ENCODE assay signal across 29 cellular contexts in the genomic region with DNA sequence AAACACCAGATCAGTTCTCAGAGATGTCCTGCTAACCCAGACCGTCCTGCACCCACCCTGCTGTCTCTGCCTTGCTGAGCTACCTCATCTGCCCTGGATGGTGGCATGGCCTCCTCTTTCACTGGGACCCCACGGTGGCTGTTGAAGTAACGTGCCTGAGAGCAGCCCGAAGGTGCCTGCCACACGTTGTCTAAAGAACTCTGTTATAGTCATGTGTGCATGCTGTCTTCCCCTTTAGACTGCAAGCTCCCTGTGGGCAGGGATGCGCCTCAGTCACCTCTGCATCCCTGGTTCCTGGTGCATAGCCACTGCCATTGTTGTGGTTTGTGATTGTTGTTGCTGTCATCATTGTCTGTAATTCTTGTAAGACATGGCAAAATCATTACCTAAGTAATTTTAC.
"Had no signal": no experiment of that assay in that cellular context is flagged by ENCODE, and none has a peak within 500 bp of the region (broad histone marks: within the 10 kb centered on the region; RNA-seq: fewer than 3 reads in every experiment).

No MANE protein-coding gene starts in this region.

- FAIRE-seq: colon, endothelial cell of umbilical vein, pancreas had no signal

- H3K4me1 ChIP-seq: esophagus muscularis mucosa, foreskin keratinocyte, gastroesophageal sphincter, lower lobe of right lung, stomach, vagina had no signal

- DNase-seq: dorsolateral prefrontal cortex; effector CD8-positive, alpha-beta T cell; foreskin keratinocyte; glutamatergic neuron; hypothalamus; immature natural killer cell; islet precursor cell; kidney glomerular epithelial cell; left colon; left ventricle myocardium superior; lower lobe of right lung; naive thymus-derived CD8-positive, alpha-beta T cell; nephron progenitor cell; occipital lobe; pancreas; stimulated activated CD4-positive, alpha-beta T cell treated with anti-CD3 and anti-CD28 coated beads, Interleukin-12 subunit alpha, Interleukin-12 subunit beta, amount 100 ng/mL, for 4 hours; stimulated activated CD4-positive, alpha-beta T cell treated with anti-CD3 and anti-CD28 coated beads, Interleukin-1b, Interleukin-23, amount 100 ng/mL, for 48 hours; stimulated activated CD4-positive, alpha-beta T cell treated with anti-CD3 and anti-CD28 coated beads, Interleukin-4, amount 100 ng/mL, for 1 hour; stimulated activated naive CD4-positive, alpha-beta T cell treated with Interleukin-2 at 50 U/mL for 16 hours; thyroid gland; trophoblast cell had no signal

- H3K36me3 ChIP-seq: esophagus muscularis mucosa, gastroesophageal sphincter, lower lobe of right lung, pancreas, stomach, thyroid gland, vagina had no signal

- H3K27ac ChIP-seq: esophagus muscularis mucosa, foreskin keratinocyte, gastroesophageal sphincter, lower lobe of right lung, pancreas, stomach, thyroid gland, vagina had no signal

- ATAC-seq: foreskin keratinocyte; gastroesophageal sphincter; left colon; left ventricle myocardium superior; naive thymus-derived CD8-positive, alpha-beta T cell; pancreas; sciatic nerve had no signal

- H3K9me3 ChIP-seq: esophagus muscularis mucosa, gastroesophageal sphincter, lower lobe of right lung, pancreas, stomach, thyroid gland, vagina had no signal

- H3K4me3 ChIP-seq: dorsolateral prefrontal cortex, esophagus muscularis mucosa, gastroesophageal sphincter, lower lobe of right lung, pancreas, smooth muscle cell, stomach, thyroid gland, vagina had no signal

- H3K4me2 ChIP-seq: smooth muscle cell had no signal

- H3K27me3 ChIP-seq: dorsolateral prefrontal cortex, foreskin keratinocyte, pancreas, stomach, thyroid gland, vagina had no signal
